In the genomic region with DNA sequence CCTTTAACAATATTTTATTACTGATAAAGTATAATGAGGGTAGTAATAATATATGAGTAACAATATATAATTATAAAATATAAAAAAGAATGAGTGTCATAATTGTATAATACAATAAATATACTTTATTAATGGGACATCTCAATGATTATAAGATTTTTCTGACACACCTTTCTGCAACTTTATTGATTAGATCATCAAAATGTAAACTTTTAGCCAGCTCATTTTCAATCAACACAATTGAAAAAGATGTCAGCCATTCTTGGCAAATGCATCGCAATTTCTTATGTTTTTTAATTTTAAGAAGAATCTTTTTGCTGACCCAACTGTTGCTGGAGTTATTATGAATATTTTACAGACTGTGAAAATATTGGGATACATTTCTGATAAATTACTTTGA, we compare ENCODE assay signal across 5 cellular contexts.
"Had no signal": no experiment of that assay in that cellular context is flagged by ENCODE, and none has a peak within 500 bp of the region (broad histone marks: within the 10 kb centered on the region; RNA-seq: fewer than 3 reads in every experiment).

No MANE protein-coding gene starts in this region.

- ATAC-seq: K562 had no signal

- DNase-seq: KBM-7, KG1 had no signal

- FAIRE-seq: HTR-8/SVneo, K562 had no signal

- H3K4me3 ChIP-seq: K562 had no signal

- H3K27ac ChIP-seq: HL-60 had no signal
